In the genomic region with DNA sequence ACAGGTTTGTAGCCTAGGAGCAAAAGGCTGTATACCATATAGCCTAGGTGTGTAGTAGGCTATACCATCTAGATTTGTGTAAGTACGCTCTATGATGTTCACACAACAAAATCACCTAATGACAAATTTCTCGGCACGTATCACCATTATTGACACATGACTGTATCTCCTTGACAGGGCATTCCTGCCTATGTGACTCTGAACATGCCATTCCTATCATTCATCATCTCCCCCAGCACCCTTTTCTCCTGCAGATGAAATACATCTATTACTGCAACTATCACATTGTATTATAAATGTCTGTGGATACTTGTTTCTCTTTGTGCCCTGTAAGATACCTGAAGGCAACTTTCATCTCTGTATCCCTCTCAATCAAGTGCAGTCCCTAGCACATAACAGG, we compare ENCODE assay signal across 15 cellular contexts. TPM values are rescaled to one million over a fixed set of nuclear protein-coding genes. Genes with fewer than 3 reads are reported as not detected.
DNase-seq lines count a peak whose midpoint lies in the region; ATAC-seq and TF ChIP-seq lines count a peak whose summit lies in the region.
"Had no signal": no experiment of that assay in that cellular context is flagged by ENCODE, and none has a peak within 500 bp of the region (broad histone marks: within the 10 kb centered on the region; RNA-seq: fewer than 3 reads in every experiment).

No MANE protein-coding gene starts in this region.

- no peak for TF ChIP-seq CTCF in chondrocyte (IDR thresholded peaks at IDR 0.05)
- TF ChIP-seq CTCF in ascending aorta (IDR thresholded peaks at IDR 0.05): no peak
- TF ChIP-seq CTCF in GM10266 (IDR thresholded peaks at IDR 0.05; ENCODE audit: control insufficient read depth, insufficient read depth, low read depth, missing control alignments): no peak

- no peak overlapping the region for H3K4ac ChIP-seq in mesenchymal stem cell (ENCODE audit: low read depth in 1 of 2, low read length in 2 of 2)

- no peak overlapping the region for H2BK5ac ChIP-seq in mesenchymal stem cell (ENCODE audit: low read depth, low read length, poor library complexity, severe bottlenecking)

- H3K4me2 ChIP-seq in mesenchymal stem cell (ENCODE audit: low read length, poor library complexity, severe bottlenecking): no peak overlapping the region
- H3K4me2 ChIP-seq: KMS-11 had no signal

- intact Hi-C loops in ascending aorta (cut with DNase I): no loop called here

- peaks cover 13% of the 10 kb centered on the region for H3K4me1 ChIP-seq in CD4-positive, CD25-positive, alpha-beta regulatory T cell (ENCODE audit: control insufficient read depth, insufficient read depth, low read length, poor library complexity, severe bottlenecking)
- H3K4me1 ChIP-seq in mesenchymal stem cell (ENCODE audit: control insufficient read depth, insufficient read depth, low read depth, low read length) (peaks cover 4% of the 10 kb centered on the region), ascending aorta (peaks cover 0 to 21% of the 10 kb centered on the region in 2 donors)

- H3K4me3 ChIP-seq in CD4-positive, CD25-positive, alpha-beta regulatory T cell (ENCODE audit: low read depth, low read length): no peak overlapping the region
- no peak overlapping the region for H3K4me3 ChIP-seq in mesenchymal stem cell (ENCODE audit: insufficient read depth in 1 of 2, low read depth in 1 of 2, low read length in 2 of 2)
- H3K4me3 ChIP-seq in ascending aorta: no peak overlapping the region
- H3K4me3 ChIP-seq: mucosa of descending colon had no signal

- H3K27me3 Mint-ChIP-seq in CD4-positive, CD25-positive, alpha-beta regulatory T cell: no peaks in the 10 kb centered on the region
- no peaks in the 10 kb centered on the region for H3K27me3 Mint-ChIP-seq in chondrocyte (ENCODE audit: low read depth)
- H3K27me3 Mint-ChIP-seq: B cell had no signal

- H2BK12ac ChIP-seq in mesenchymal stem cell (ENCODE audit: low read length in 2 of 2): no peak overlapping the region

- no peak overlapping the region for H3K4me3 Mint-ChIP-seq in CD4-positive, CD25-positive, alpha-beta regulatory T cell
- no peak overlapping the region for H3K4me3 Mint-ChIP-seq in chondrocyte (ENCODE audit: unreplicated experiment)
- H3K4me3 Mint-ChIP-seq: B cell had no signal

- H2BK15ac ChIP-seq in mesenchymal stem cell (ENCODE audit: low read depth, poor library complexity, severe bottlenecking): no peak overlapping the region

- no peak overlapping the region for H2AK5ac ChIP-seq in mesenchymal stem cell (ENCODE audit: low read length, severe bottlenecking)

- no peaks in the 10 kb centered on the region for H3K9me3 Mint-ChIP-seq in CD4-positive, CD25-positive, alpha-beta regulatory T cell
- H3K9me3 Mint-ChIP-seq in chondrocyte (ENCODE audit: low read depth): no peaks in the 10 kb centered on the region
- H3K9me3 Mint-ChIP-seq: activated naive CD4-positive, alpha-beta T cell treated with anti-CD3 and anti-CD28 coated beads, Interleukin-2, amount 50 U/mL, for 72 hours had no signal

- H4K91ac ChIP-seq in mesenchymal stem cell (ENCODE audit: low read length): no peak overlapping the region

- H4K8ac ChIP-seq in mesenchymal stem cell (ENCODE audit: low read length): no peak overlapping the region

- ATAC-seq in CD4-positive, CD25-positive, alpha-beta regulatory T cell (ENCODE audit: low read depth in 2 of 2): no peak
- ATAC-seq: activated naive CD4-positive, alpha-beta T cell treated with anti-CD3 and anti-CD28 coated beads, Interleukin-2, amount 50 U/mL, for 72 hours; mucosa of descending colon had no signal

- H3K14ac ChIP-seq in mesenchymal stem cell (ENCODE audit: low read length in 2 of 2): no peak overlapping the region

- H3K36me3 Mint-ChIP-seq in CD4-positive, CD25-positive, alpha-beta regulatory T cell: peaks cover 44% of the 10 kb centered on the region
- H3K36me3 Mint-ChIP-seq in chondrocyte (ENCODE audit: low read depth): peaks cover 26% of the 10 kb centered on the region

- H3K9me3 ChIP-seq in CD4-positive, CD25-positive, alpha-beta regulatory T cell (ENCODE audit: control insufficient read depth in 2 of 2, low read length in 2 of 2): no peaks in the 10 kb centered on the region
- H3K9me3 ChIP-seq in mesenchymal stem cell (ENCODE audit: control insufficient read depth, low read length): no peaks in the 10 kb centered on the region
- no peaks in the 10 kb centered on the region for H3K9me3 ChIP-seq in ascending aorta
- H3K9me3 ChIP-seq: mucosa of descending colon had no signal

- H3K18ac ChIP-seq in mesenchymal stem cell (ENCODE audit: low read depth in 1 of 2, low read length in 2 of 2): no peak overlapping the region

- 61% methylated on average over 3 of the region's 3 CpGs for WGBS in mesenchymal stem cell

- no peak overlapping the region for H3K27ac ChIP-seq in CD4-positive, CD25-positive, alpha-beta regulatory T cell (ENCODE audit: insufficient read depth, low read length, poor library complexity, severe bottlenecking)
- H3K27ac ChIP-seq in mesenchymal stem cell (ENCODE audit: low read length, poor library complexity, severe bottlenecking): no peak overlapping the region
- no peak overlapping the region for H3K27ac ChIP-seq in ascending aorta
- H3K27ac ChIP-seq: KMS-11 had no signal

- no peak overlapping the region for H3K23ac ChIP-seq in mesenchymal stem cell (ENCODE audit: low read length in 2 of 2)

- no peak overlapping the region for H2BK120ac ChIP-seq in mesenchymal stem cell (ENCODE audit: low read depth, low read length)

- H3K36me3 ChIP-seq in CD4-positive, CD25-positive, alpha-beta regulatory T cell (ENCODE audit: control insufficient read depth, insufficient read depth, low read length): peaks cover 27% of the 10 kb centered on the region
- H3K36me3 ChIP-seq in mesenchymal stem cell (ENCODE audit: control insufficient read depth in 1 of 2, insufficient read depth in 2 of 2, low read depth in 1 of 2, low read length in 2 of 2) (peaks cover 20 to 31% of the 10 kb centered on the region in 2 experiments), ascending aorta (peaks cover 22 to 36% of the 10 kb centered on the region in 2 donors)

- peaks cover 31 to 40% (median 34%) of the 10 kb centered on the region in 4 donors for H3K4me1 Mint-ChIP-seq in CD4-positive, CD25-positive, alpha-beta regulatory T cell
- H3K4me1 Mint-ChIP-seq in chondrocyte (ENCODE audit: low read depth): peaks cover 35% of the 10 kb centered on the region

- H3K27ac Mint-ChIP-seq in CD4-positive, CD25-positive, alpha-beta regulatory T cell: peak overlapping the region in 2 of 3 donors; percentile 13 to 21
- peak overlapping the region; percentile 37 for H3K27ac Mint-ChIP-seq in chondrocyte (ENCODE audit: unreplicated experiment)
- H3K27ac Mint-ChIP-seq: B cell had no signal

- peaks cover 12% of the 10 kb centered on the region for H3K79me1 ChIP-seq in mesenchymal stem cell (replicated peaks; ENCODE audit: low read length, poor library complexity, severe bottlenecking)

- H2AFZ ChIP-seq in mesenchymal stem cell (ENCODE audit: low read depth, low read length): no peak overlapping the region

- no peaks in the 10 kb centered on the region for H3K27me3 ChIP-seq in CD4-positive, CD25-positive, alpha-beta regulatory T cell (ENCODE audit: control insufficient read depth, insufficient read depth, low read length)
- H3K27me3 ChIP-seq in mesenchymal stem cell (ENCODE audit: control insufficient read depth in 1 of 2, insufficient read depth in 1 of 2, low read length in 2 of 2): no peaks in the 10 kb centered on the region
- H3K27me3 ChIP-seq in ascending aorta: no peaks in the 10 kb centered on the region

- H3K9ac ChIP-seq in mesenchymal stem cell (ENCODE audit: low read length): no peak overlapping the region
- H3K9ac ChIP-seq: KMS-11 had no signal

- DNase-seq in CD4-positive, CD25-positive, alpha-beta regulatory T cell: no peak
- DNase-seq in HT1080 (ENCODE audit: low read depth) (peak; percentile 68), chondrocyte (ENCODE audit: low spot score) (no peak), mesenchymal stem cell (peak; percentile 18), NCI-H1417 treated with DMSO at 0.1 percent for 48 hours (lab: John Stamatoyannopoulos, UW) (no peak), ascending aorta (ENCODE audit: low spot score in 2 of 2) (no peak), DMS53 treated with DMSO at 0.1 percent for 48 hours (lab: John Stamatoyannopoulos, UW; ENCODE audit: unreplicated experiment) (no peak), GM10266 (ENCODE audit: extremely low spot score) (no peak)
- DNase-seq: DMS79 treated with DMSO at 0.1 percent for 48 hours, mucosa of descending colon, NCI-H2029, Right ventricle myocardium superior had no signal

RNA-seq across cellular contexts. Expression of a gene that starts 29.9 kb away (rescaled TPM):
- 93.5 TPM for total RNA-seq in CD4-positive, CD25-positive, alpha-beta regulatory T cell
- polyA plus RNA-seq in CD4-positive, CD25-positive, alpha-beta regulatory T cell: 1 to 10 TPM; 7.4 to 8.7 (median 7.9) TPM
- total RNA-seq in HT1080 (2014; rRNA removed; shearing (Covaris generic)): 19.5 and 22.8 TPM in 2 replicates
- 15.1 and 16.2 TPM in 2 replicates for polyA plus RNA-seq in HT1080 (2015; cell fraction: cytosol; rRNA removed)
- polyA plus RNA-seq in HT1080 (2015; cell fraction: nucleus; rRNA removed): 31.6 and 36.0 TPM in 2 replicates
- 41.3 to 47.4 TPM (median 42.6 TPM) in 3 replicates for total RNA-seq in chondrocyte
- polyA plus RNA-seq in mesenchymal stem cell (2013, experiment 1 of 2): 20.5 TPM
- 20.5 TPM for polyA plus RNA-seq in mesenchymal stem cell (2013, experiment 2 of 2)
- 162 TPM for total RNA-seq in ascending aorta

Comparison
In these comparisons a context has a peak if more than half of its experiments do, and no peak if none do; other contexts are left out.
1. DNase-seq: peak in HT1080 (single experiment) and mesenchymal stem cell (single experiment); none in CD4-positive, CD25-positive, alpha-beta regulatory T cell (0 of 3), chondrocyte (single experiment), NCI-H1417 treated with DMSO at 0.1 percent for 48 hours (single experiment), ascending aorta (0 of 2), DMS53 treated with DMSO at 0.1 percent for 48 hours (single experiment) and GM10266 (single experiment).